In the genomic region with DNA sequence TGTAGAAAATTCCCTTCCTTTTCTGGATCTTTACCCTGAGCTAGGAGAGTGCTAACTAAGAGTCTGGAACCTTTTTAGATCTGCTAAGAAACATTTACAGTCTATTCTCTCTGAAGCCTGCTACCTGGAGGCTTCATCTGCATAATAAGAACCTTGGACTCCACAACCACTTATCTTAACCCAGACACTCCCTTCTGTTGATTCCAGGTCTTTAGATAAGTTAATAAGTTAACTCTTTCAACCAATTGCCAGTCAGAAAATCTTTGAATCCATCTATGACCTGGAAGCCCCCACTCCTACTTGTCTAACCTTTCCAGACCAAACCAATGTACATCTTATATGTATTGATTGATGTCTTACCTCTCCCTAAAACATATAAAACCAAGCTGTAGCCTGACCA, we compare ENCODE assay signal across 17 cellular contexts.
DNase-seq lines count a peak whose midpoint lies in the region; ATAC-seq, FAIRE-seq and TF ChIP-seq lines count a peak whose summit lies in the region.
"Had no signal": no experiment of that assay in that cellular context is flagged by ENCODE, and none has a peak within 500 bp of the region (broad histone marks: within the 10 kb centered on the region; RNA-seq: fewer than 3 reads in every experiment).

No MANE protein-coding gene starts in this region.

- peaks cover 13% of the 10 kb centered on the region for H3K4me1 Mint-ChIP-seq in GM23338
- H3K4me1 Mint-ChIP-seq: CD14-positive monocyte; CD4-positive, alpha-beta memory T cell; IgD-negative memory B cell had no signal

- H3K27ac Mint-ChIP-seq in GM23338 = no peak overlapping the region
- H3K27ac Mint-ChIP-seq: CD14-positive monocyte; CD4-positive, alpha-beta memory T cell; IgD-negative memory B cell had no signal

- H3K27me3 ChIP-seq in GM23338 (ENCODE audit: insufficient read depth) = no peaks in the 10 kb centered on the region
- no peaks in the 10 kb centered on the region for H3K27me3 ChIP-seq in small intestine (ENCODE audit: control insufficient read depth in 2 of 2, insufficient read depth in 2 of 2, low read length in 2 of 2)
- no peaks in the 10 kb centered on the region for H3K27me3 ChIP-seq in osteoblast (ENCODE audit: insufficient read depth, low read length)
- H3K27me3 ChIP-seq: BLaER1 had no signal

- no peaks in the 10 kb centered on the region for H3F3A ChIP-seq in GM23338 (replicated peaks; ENCODE audit: low read depth)

- H3K27me3 Mint-ChIP-seq in GM23338 (ENCODE audit: insufficient read depth, low read depth, poor library complexity) = peaks cover 3% of the 10 kb centered on the region
- H3K27me3 Mint-ChIP-seq: CD4-positive, alpha-beta memory T cell; IgD-negative memory B cell had no signal

- H3K4me2 ChIP-seq in GM23338 = peak overlapping the region; percentile 58
- H3K4me2 ChIP-seq in osteoblast (ENCODE audit: insufficient read depth, low read length) = no peak overlapping the region
- H3K4me2 ChIP-seq: BLaER1 had no signal

- DNase-seq in GM23338 (ENCODE audit: low spot score) (no peak), SK-N-MC (ENCODE audit: low read depth, low spot score) (no peak), kidney (no peak), small intestine (peak; percentile 80), osteoblast (ENCODE audit: insufficient read length, low spot score, missing footprints) (no peak), hippocampal formation (lab: John Stamatoyannopoulos, UW) (no peak), SIG-M5 treated with dmso at 0.1 percent for 504 hours (lab: John Stamatoyannopoulos, UW; ENCODE audit: unreplicated experiment) (no peak)
- DNase-seq: 8988T; CD4-positive, alpha-beta memory T cell; DMS153; DMS79; GF-D8 had no signal

- no peaks in the 10 kb centered on the region for H3K79me2 ChIP-seq in GM23338 (replicated peaks; ENCODE audit: insufficient read depth)
- no peaks in the 10 kb centered on the region for H3K79me2 ChIP-seq in osteoblast (ENCODE audit: insufficient read depth, low read length)

- H3K9me3 Mint-ChIP-seq in GM23338 = peaks cover 21% of the 10 kb centered on the region
- H3K9me3 Mint-ChIP-seq: CD4-positive, alpha-beta memory T cell; IgD-negative memory B cell had no signal

- H4K20me1 ChIP-seq in GM23338 (replicated peaks; ENCODE audit: insufficient read depth) (no peaks in the 10 kb centered on the region), osteoblast (ENCODE audit: insufficient read depth, low read length) (no peaks in the 10 kb centered on the region)
- H4K20me1 ChIP-seq: BLaER1 had no signal

- H3K27ac ChIP-seq in GM23338 (ENCODE audit: low read depth) = peak overlapping the region; percentile 83
- peak overlapping the region; percentile 71; the same call in 1 of the 2 replicates for H3K27ac ChIP-seq in SK-N-MC
- H3K27ac ChIP-seq in kidney (ENCODE audit: low read depth in 2 of 2, low read length in 2 of 2) = peak overlapping the region; percentile 48 to 51
- peak overlapping the region in 1 of 2 donors; percentile 64 for H3K27ac ChIP-seq in small intestine (ENCODE audit: low read depth in 1 of 2, low read length in 1 of 2)
- H3K27ac ChIP-seq in osteoblast (ENCODE audit: low read depth, low read length) = no peak overlapping the region
- H3K27ac ChIP-seq: BLaER1 had no signal

- intact Hi-C loops in kidney (cut with DNase I) = no loop called here

- ATAC-seq in GM23338 = no peak; the same call in 2 of the 3 replicates
- ATAC-seq: HepG2 had no signal

- H3K4me1 ChIP-seq in GM23338 (ENCODE audit: insufficient read depth) = peaks cover 27% of the 10 kb centered on the region
- peaks cover 4 to 21% of the 10 kb centered on the region in 2 donors for H3K4me1 ChIP-seq in kidney (ENCODE audit: control insufficient read depth in 1 of 2, insufficient read depth in 1 of 2, low read depth in 1 of 2, low read length in 2 of 2)
- peaks cover 0 to 3% of the 10 kb centered on the region in 2 donors for H3K4me1 ChIP-seq in small intestine (ENCODE audit: control insufficient read depth in 2 of 2, insufficient read depth in 1 of 2, low read depth in 1 of 2, low read length in 1 of 2)
- no peaks in the 10 kb centered on the region for H3K4me1 ChIP-seq in osteoblast (ENCODE audit: insufficient read depth, low read length)
- H3K4me1 ChIP-seq: BLaER1 had no signal

- H3K4me3 ChIP-seq in GM23338 (no peak overlapping the region), SK-N-MC (peak overlapping the region; percentile 34; the same call in 1 of the 2 replicates), kidney (ENCODE audit: low read length in 2 of 2) (no peak overlapping the region), small intestine (ENCODE audit: low read depth in 1 of 2, low read length in 2 of 2) (no peak overlapping the region), osteoblast (ENCODE audit: insufficient read depth, low read length) (no peak overlapping the region)
- H3K4me3 ChIP-seq: BLaER1, HAP-1 had no signal

- H3K9ac ChIP-seq in SK-N-MC (ENCODE audit: insufficient read length) (no peak overlapping the region), kidney (ENCODE audit: low read length in 2 of 2) (no peak overlapping the region)
- H3K9ac ChIP-seq: BLaER1 had no signal

- peaks cover 10% of the 10 kb centered on the region; the same call in 1 of the 2 replicates for H3K9me2 ChIP-seq in GM23338 (ENCODE audit: insufficient read depth)

- no peak overlapping the region for H3K4me3 Mint-ChIP-seq in GM23338
- H3K4me3 Mint-ChIP-seq: CD14-positive monocyte; CD4-positive, alpha-beta memory T cell; IgD-negative memory B cell had no signal

- H3K9me3 ChIP-seq in SK-N-MC (ENCODE audit: low read depth, low read length) (no peaks in the 10 kb centered on the region), kidney (ENCODE audit: control insufficient read depth in 1 of 2, low read length in 2 of 2) (no peaks in the 10 kb centered on the region), small intestine (ENCODE audit: control insufficient read depth, low read depth) (no peaks in the 10 kb centered on the region), osteoblast (ENCODE audit: low read depth, low read length) (no peaks in the 10 kb centered on the region)
- H3K9me3 ChIP-seq: BLaER1, HAP-1 had no signal

- H2AFZ ChIP-seq in GM23338 = no peak overlapping the region
- H2AFZ ChIP-seq in osteoblast (ENCODE audit: low read length) = no peak overlapping the region

- peaks cover 17% of the 10 kb centered on the region; the same call in 2 of the 3 replicates for H3K36me3 Mint-ChIP-seq in GM23338 (ENCODE audit: low read depth)
- H3K36me3 Mint-ChIP-seq: CD14-positive monocyte; CD4-positive, alpha-beta memory T cell; IgD-negative memory B cell had no signal

- H3K36me3 ChIP-seq in GM23338 (ENCODE audit: insufficient read depth) (no peaks in the 10 kb centered on the region), SK-N-MC (ENCODE audit: insufficient read depth, low read length) (peaks cover 9% of the 10 kb centered on the region; the same call in 1 of the 2 replicates), kidney (ENCODE audit: control insufficient read depth in 1 of 2, insufficient read depth in 2 of 2, low read length in 2 of 2) (peaks cover 15 to 22% of the 10 kb centered on the region in 2 donors), small intestine (ENCODE audit: control insufficient read depth in 2 of 2, insufficient read depth in 2 of 2, low read length in 2 of 2) (no peaks in the 10 kb centered on the region), osteoblast (ENCODE audit: insufficient read depth, low read length) (no peaks in the 10 kb centered on the region)
- H3K36me3 ChIP-seq: BLaER1, HAP-1 had no signal

- FAIRE-seq in kidney (lab: Jason Lieb, UNC) (no peak), small intestine (lab: Jason Lieb, UNC) (no peak)
- FAIRE-seq: HepG2 had no signal

- TF ChIP-seq CTCF in GM23338 (conservative IDR thresholded peaks at IDR 0.05; ENCODE audit: low read depth in 2 of 2) = no peak
- no peak for TF ChIP-seq CTCF in kidney (IDR thresholded peaks at IDR 0.05; ENCODE audit: borderline replicate concordance, extremely low read depth, insufficient read depth)
- TF ChIP-seq CTCF in osteoblast (IDR thresholded peaks at IDR 0.05; ENCODE audit: extremely low read depth, low read depth, low read length) = no peak
